28 cellular contexts compared by ENCODE assay signal in genomic region chr17:66373079-66373478, GRCh38.
DNase-seq lines count a peak whose midpoint lies in the region; TF ChIP-seq lines count a peak whose summit lies in the region.
"Had no signal": no experiment of that assay in that cellular context is flagged by ENCODE, and none has a peak within 500 bp of the region (broad histone marks: within the 10 kb centered on the region; RNA-seq: fewer than 3 reads in every experiment).

No MANE protein-coding gene starts in this region.

- no peak for DNase-seq in activated naive CD4-positive, alpha-beta T cell (lab: John Stamatoyannopoulos, UW)
- DNase-seq in LNCaP clone FGC (ENCODE audit: low read depth): peak; percentile 61
- no peak for DNase-seq in activated T-helper 2 cell treated with anti-CD3 and anti-CD28 coated beads, Interferon-gamma antibody, Interleukin-2, Interleukin-4, amounts not matched to agents 10 μg/mL and 5 μg/mL and 100 μg/mL, durations not matched to agents 14 hours and 24 hours and 36 hours (ENCODE audit: low spot score)
- DNase-seq in SHP77 treated with DMSO at 0.1 percent for 48 hours (lab: John Stamatoyannopoulos, UW): no peak
- DNase-seq in GM13976 (ENCODE audit: low spot score): no peak
- DNase-seq in cerebellar cortex (ENCODE audit: low spot score): no peak
- DNase-seq: activated naive CD8-positive, alpha-beta T cell treated with anti-CD3 and anti-CD28 coated beads, Interleukin-2, amount 10 ng/mL, durations not matched to agents 7 days and 5 days; colonic mucosa; DMS79; effector CD4-positive, alpha-beta T cell; GDM1; hippocampal formation; lower lobe of right lung; midbrain; natural killer cell; NCI-H1092; NCI-H187 treated with DMSO at 0.1 percent for 48 hours; NCI-H2171 treated with DMSO at 0.1 percent for 48 hours; NCI-H510A; occipital lobe; psoas muscle; RPMI8226 had no signal

- H3K36me3 Mint-ChIP-seq in activated naive CD4-positive, alpha-beta T cell treated with anti-CD3 and anti-CD28 coated beads, Interleukin-2, amount 50 U/mL, for 24 hours: peaks cover 7% of the 10 kb centered on the region
- peaks cover 70% of the 10 kb centered on the region for H3K36me3 Mint-ChIP-seq in activated T-helper 2 cell treated with anti-CD3 and anti-CD28 coated beads, Interferon-gamma antibody, Interleukin-2, Interleukin-4, amounts not matched to agents 10 μg/mL and 5 μg/mL and 100 μg/mL, durations not matched to agents 14 hours and 24 hours and 36 hours (ENCODE audit: low read depth)
- H3K36me3 Mint-ChIP-seq: natural killer cell had no signal

- peak overlapping the region; percentile 60 for H3K27ac Mint-ChIP-seq in activated naive CD4-positive, alpha-beta T cell treated with anti-CD3 and anti-CD28 coated beads, Interleukin-2, amount 50 U/mL, for 24 hours
- peak overlapping the region; percentile 96 for H3K27ac Mint-ChIP-seq in activated T-helper 2 cell treated with anti-CD3 and anti-CD28 coated beads, Interferon-gamma antibody, Interleukin-2, Interleukin-4, amounts not matched to agents 10 μg/mL and 5 μg/mL and 100 μg/mL, durations not matched to agents 14 hours and 24 hours and 36 hours
- H3K27ac Mint-ChIP-seq: activated naive CD8-positive, alpha-beta T cell treated with anti-CD3 and anti-CD28 coated beads, Interleukin-2, amount 10 ng/mL, durations not matched to agents 7 days and 5 days had no signal

- H3K4me3 Mint-ChIP-seq in activated naive CD4-positive, alpha-beta T cell treated with anti-CD3 and anti-CD28 coated beads, Interleukin-2, amount 50 U/mL, for 24 hours: no peak overlapping the region
- H3K4me3 Mint-ChIP-seq in activated T-helper 2 cell treated with anti-CD3 and anti-CD28 coated beads, Interferon-gamma antibody, Interleukin-2, Interleukin-4, amounts not matched to agents 10 μg/mL and 5 μg/mL and 100 μg/mL, durations not matched to agents 14 hours and 24 hours and 36 hours (ENCODE audit: low read depth): no peak overlapping the region
- H3K4me3 Mint-ChIP-seq: activated naive CD8-positive, alpha-beta T cell treated with anti-CD3 and anti-CD28 coated beads, Interleukin-2, amount 10 ng/mL, durations not matched to agents 7 days and 5 days; natural killer cell had no signal

- peaks cover 74% of the 10 kb centered on the region for H3K4me1 Mint-ChIP-seq in activated naive CD4-positive, alpha-beta T cell treated with anti-CD3 and anti-CD28 coated beads, Interleukin-2, amount 50 U/mL, for 24 hours
- H3K4me1 Mint-ChIP-seq in activated T-helper 2 cell treated with anti-CD3 and anti-CD28 coated beads, Interferon-gamma antibody, Interleukin-2, Interleukin-4, amounts not matched to agents 10 μg/mL and 5 μg/mL and 100 μg/mL, durations not matched to agents 14 hours and 24 hours and 36 hours (ENCODE audit: low read depth): peaks cover 61% of the 10 kb centered on the region

- H3K4me3 ChIP-seq in LNCaP clone FGC (ENCODE audit: low read depth, low read length): no peak overlapping the region
- H3K4me3 ChIP-seq: ascending aorta; BLaER1 treated with 17β-estradiol and CSF1 and Interleukin-3, amounts not matched to agents 10 nM and 100 nM; cardiac muscle cell; colonic mucosa; lower lobe of right lung; psoas muscle; SJSA1; tibial nerve had no signal

- H3K27me3 Mint-ChIP-seq in activated naive CD4-positive, alpha-beta T cell treated with anti-CD3 and anti-CD28 coated beads, Interleukin-2, amount 50 U/mL, for 24 hours: no peaks in the 10 kb centered on the region
- no peaks in the 10 kb centered on the region for H3K27me3 Mint-ChIP-seq in activated T-helper 2 cell treated with anti-CD3 and anti-CD28 coated beads, Interferon-gamma antibody, Interleukin-2, Interleukin-4, amounts not matched to agents 10 μg/mL and 5 μg/mL and 100 μg/mL, durations not matched to agents 14 hours and 24 hours and 36 hours (ENCODE audit: low read depth)
- H3K27me3 Mint-ChIP-seq: activated naive CD8-positive, alpha-beta T cell treated with anti-CD3 and anti-CD28 coated beads, Interleukin-2, amount 10 ng/mL, durations not matched to agents 7 days and 5 days had no signal

- TF ChIP-seq CTCF in LNCaP clone FGC (IDR thresholded peaks at IDR 0.05; ENCODE audit: control insufficient read depth, extremely low read depth, insufficient read depth) (no peak), GM13976 (IDR thresholded peaks at IDR 0.05; ENCODE audit: borderline replicate concordance, control extremely low read depth, extremely low read depth, insufficient read depth, missing control alignments) (no peak)

- intact Hi-C loops in activated T-helper 2 cell treated with anti-CD3 and anti-CD28 coated beads, Interferon-gamma antibody, Interleukin-2, Interleukin-4, amounts not matched to agents 10 μg/mL and 5 μg/mL and 100 μg/mL, durations not matched to agents 14 hours and 24 hours and 36 hours (cut with micrococcal nuclease): loop anchor here (5.0 kb wide), 1 partner anchor 169 kb away; no protein-coding TSS in a partner anchor

- in situ Hi-C loops in GM13976 (cut with MboI; ENCODE audit: low sequenced_read_pairs, unreplicated experiment): no loop called here

- no peaks in the 10 kb centered on the region for H3K9me3 Mint-ChIP-seq in activated naive CD4-positive, alpha-beta T cell treated with anti-CD3 and anti-CD28 coated beads, Interleukin-2, amount 50 U/mL, for 24 hours
- H3K9me3 Mint-ChIP-seq in activated T-helper 2 cell treated with anti-CD3 and anti-CD28 coated beads, Interferon-gamma antibody, Interleukin-2, Interleukin-4, amounts not matched to agents 10 μg/mL and 5 μg/mL and 100 μg/mL, durations not matched to agents 14 hours and 24 hours and 36 hours: no peaks in the 10 kb centered on the region
- H3K9me3 Mint-ChIP-seq: activated naive CD8-positive, alpha-beta T cell treated with anti-CD3 and anti-CD28 coated beads, Interleukin-2, amount 10 ng/mL, durations not matched to agents 7 days and 5 days; natural killer cell had no signal
